9 cellular contexts compared by ENCODE assay signal in genomic region chr22:31625661-31626426, GRCh38. TPM values are rescaled to one million over a fixed set of nuclear protein-coding genes. Genes with fewer than 3 reads are reported as not detected.
DNase-seq lines count a peak whose midpoint lies in the region; ATAC-seq and TF ChIP-seq lines count a peak whose summit lies in the region.
"Had no signal": no experiment of that assay in that cellular context is flagged by ENCODE, and none has a peak within 500 bp of the region (broad histone marks: within the 10 kb centered on the region; RNA-seq: fewer than 3 reads in every experiment).

No MANE protein-coding gene starts in this region.

- H3K4me3 Mint-ChIP-seq in CD14-positive monocyte (no peak overlapping the region), T-helper 17 cell (peak overlapping the region; percentile 41), neural crest cell (peak overlapping the region; percentile 62)

- no peak for DNase-seq in CD14-positive monocyte (ENCODE audit: low spot score)
- DNase-seq in T-helper 17 cell = no peak
- DNase-seq in fibroblast of gingiva (ENCODE audit: low read depth) = peak; percentile 28
- peak; percentile 40 for DNase-seq in neural crest cell (ENCODE audit: low read depth, low spot score)
- DNase-seq in NK-92 (lab: John Stamatoyannopoulos, UW; ENCODE audit: unreplicated experiment) = no peak
- no peak for DNase-seq in activated CD8-positive, alpha-beta memory T cell treated with anti-CD3 and anti-CD28 coated beads, Interleukin-2, amount 50 U/mL, for 48 hours
- DNase-seq in amniotic stem cell (lab: John Stamatoyannopoulos, UW) = no peak
- no peak for DNase-seq in DMS153 (lab: John Stamatoyannopoulos, UW)
- DNase-seq: NCI-H524 had no signal

- ATAC-seq in T-helper 17 cell = no peak

- H3K27me3 Mint-ChIP-seq in CD14-positive monocyte (ENCODE audit: low read depth in 3 of 3) (no peaks in the 10 kb centered on the region), T-helper 17 cell (no peaks in the 10 kb centered on the region), neural crest cell (ENCODE audit: low read depth) (no peaks in the 10 kb centered on the region)

- H3K27ac Mint-ChIP-seq in CD14-positive monocyte = peak overlapping the region in 4 of 7 donors; percentile 24 to 46 (median 39)
- peak overlapping the region; percentile 78 for H3K27ac Mint-ChIP-seq in T-helper 17 cell
- peak overlapping the region; percentile 27 for H3K27ac Mint-ChIP-seq in neural crest cell (ENCODE audit: unreplicated experiment)

- intact Hi-C loops in CD14-positive monocyte (cut with micrococcal nuclease) = no loop called here

- H3K36me3 Mint-ChIP-seq in CD14-positive monocyte = peaks cover 49 to 78% of the 10 kb centered on the region in 2 donors
- no peaks in the 10 kb centered on the region for H3K36me3 Mint-ChIP-seq in T-helper 17 cell (ENCODE audit: low read depth)
- no peaks in the 10 kb centered on the region for H3K36me3 Mint-ChIP-seq in neural crest cell (ENCODE audit: low read depth)

- no peaks in the 10 kb centered on the region for H3K9me3 ChIP-seq in T-helper 17 cell (ENCODE audit: control insufficient read depth, low read length, poor library complexity, severe bottlenecking)

- H3K4me1 Mint-ChIP-seq in CD14-positive monocyte = peaks cover 17% of the 10 kb centered on the region
- peaks cover 29% of the 10 kb centered on the region for H3K4me1 Mint-ChIP-seq in T-helper 17 cell
- peaks cover 16% of the 10 kb centered on the region for H3K4me1 Mint-ChIP-seq in neural crest cell

- TF ChIP-seq CTCF in CD14-positive monocyte (IDR thresholded peaks at IDR 0.05) (no peak), neural crest cell (conservative IDR thresholded peaks at IDR 0.05) (no peak)

- H3K9me3 Mint-ChIP-seq in CD14-positive monocyte = no peaks in the 10 kb centered on the region
- H3K9me3 Mint-ChIP-seq in neural crest cell = no peaks in the 10 kb centered on the region

RNA-seq across cellular contexts. Expression of gene PISD, which starts 36.2 kb away (rescaled TPM):
- polyA plus RNA-seq in CD14-positive monocyte = 10 to 100 TPM; 38.1 to 45.3 TPM
- total RNA-seq in T-helper 17 cell (10 to 100 TPM; 37.6 to 38.3 TPM), neural crest cell (29.0 and 29.2 TPM in 2 replicates)

Comparison
In these comparisons a context has a peak if more than half of its experiments do, and no peak if none do; other contexts are left out.
1. DNase-seq: peak in fibroblast of gingiva (single experiment) and neural crest cell (single experiment); none in CD14-positive monocyte (single experiment), T-helper 17 cell (0 of 3), NK-92 (single experiment), activated CD8-positive, alpha-beta memory T cell treated with anti-CD3 and anti-CD28 coated beads, Interleukin-2, amount 50 U/mL, for 48 hours (single experiment), amniotic stem cell (single experiment) and DMS153 (single experiment).
2. H3K27ac Mint-ChIP-seq: peak in every context shown above with its lines; median percentile 78 in T-helper 17 cell; 39 in CD14-positive monocyte; 27 in neural crest cell.
3. H3K4me3 Mint-ChIP-seq: peak in T-helper 17 cell (single experiment) and neural crest cell (single experiment); none in CD14-positive monocyte (0 of 2).